In genomic region chr2:165349181-165349580, GRCh38 we compare ENCODE assay signal across 4 cellular contexts.
TF ChIP-seq lines count a peak whose summit lies in the region.

No MANE protein-coding gene starts in this region.

TF ChIP-seq in A549, 52 proteins besides CTCF, POLR2A, EP300 and RAD21:
- TF ChIP-seq MAFK (IDR thresholded peaks at IDR 0.05; ENCODE audit: partially characterized antibody) (peak; percentile 74), RFX5 (IDR thresholded peaks at IDR 0.05) (no peak), PHF8 (IDR thresholded peaks at IDR 0.05; ENCODE audit: borderline replicate concordance, low read depth) (no peak)

TF ChIP-seq in IMR-90, 13 proteins besides CTCF, POLR2A, EP300 and RAD21:
- peak; percentile 78 for TF ChIP-seq MAFK (IDR thresholded peaks at IDR 0.05; ENCODE audit: low read depth, low read length)
- TF ChIP-seq BHLHE40 (IDR thresholded peaks at IDR 0.05; ENCODE audit: low read depth, low read length), result no peak
- TF ChIP-seq SMC3 (IDR thresholded peaks at IDR 0.05; ENCODE audit: low read depth, low read length), result no peak
- no peak for TF ChIP-seq CHD1 (IDR thresholded peaks at IDR 0.05; ENCODE audit: low read depth, low read length)
- TF ChIP-seq RCOR1 (IDR thresholded peaks at IDR 0.05; ENCODE audit: insufficient replicate concordance, low read length), result no peak
- TF ChIP-seq FOS (IDR thresholded peaks at IDR 0.05; ENCODE audit: low read depth, low read length), result no peak
- TF ChIP-seq ELK1 (IDR thresholded peaks at IDR 0.05; ENCODE audit: borderline replicate concordance, low read depth, low read length), result no peak
- TF ChIP-seq USF2 (IDR thresholded peaks at IDR 0.05; ENCODE audit: low read depth, low read length), result no peak

TF ChIP-seq in SK-N-SH, 30 proteins besides CTCF, POLR2A, EP300 and RAD21:
- TF ChIP-seq YY1 (IDR thresholded peaks at IDR 0.05; ENCODE audit: low read depth), result no peak
- peak; percentile 21; the same call in 1 of the 2 replicates for TF ChIP-seq GATA2 (CRISPR knock-in tag; IDR thresholded peaks at IDR 0.05)

TF ChIP-seq in K562, 482 proteins besides CTCF, POLR2A, EP300 and RAD21 (continues in another document):
- peak; percentile 60; the same call in 1 of the 2 replicates for TF ChIP-seq MAFF (IDR thresholded peaks at IDR 0.05; ENCODE audit: low read length)
- TF ChIP-seq ZBTB8A (IDR thresholded peaks at IDR 0.05; ENCODE audit: partially characterized antibody), result no peak
- no peak for TF ChIP-seq SMARCB1 (IDR thresholded peaks at IDR 0.05; ENCODE audit: insufficient read length, low read depth)
- TF ChIP-seq, protein P1, sequence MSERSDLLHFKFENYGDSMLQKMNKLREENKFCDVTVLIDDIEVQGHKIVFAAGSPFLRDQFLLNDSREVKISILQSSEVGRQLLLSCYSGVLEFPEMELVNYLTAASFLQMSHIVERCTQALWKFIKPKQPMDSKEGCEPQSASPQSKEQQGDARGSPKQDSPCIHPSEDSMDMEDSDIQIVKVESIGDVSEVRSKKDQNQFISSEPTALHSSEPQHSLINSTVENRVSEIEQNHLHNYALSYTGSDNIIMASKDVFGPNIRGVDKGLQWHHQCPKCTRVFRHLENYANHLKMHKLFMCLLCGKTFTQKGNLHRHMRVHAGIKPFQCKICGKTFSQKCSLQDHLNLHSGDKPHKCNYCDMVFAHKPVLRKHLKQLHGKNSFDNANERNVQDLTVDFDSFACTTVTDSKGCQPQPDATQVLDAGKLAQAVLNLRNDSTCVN (CRISPR knock-in tag; IDR thresholded peaks at IDR 0.05), result no peak
- no peak for TF ChIP-seq SAFB2 (IDR thresholded peaks at IDR 0.05; ENCODE audit: borderline replicate concordance, low read depth, low read length, severe bottlenecking)
- TF ChIP-seq ZNF639 (CRISPR knock-in tag; conservative IDR thresholded peaks at IDR 0.05 in 1 of 2, IDR thresholded peaks at IDR 0.05 in 1 of 2), result no peak
- TF ChIP-seq RCOR1 (IDR thresholded peaks at IDR 0.05; ENCODE audit: borderline replicate concordance in 1 of 2, low read depth in 2 of 2, low read length in 2 of 2), result no peak
- TF ChIP-seq YBX1 (IDR thresholded peaks at IDR 0.05), result no peak
- TF ChIP-seq MAFK (IDR thresholded peaks at IDR 0.05; ENCODE audit: low read length), result peak; percentile 43; the same call in 1 of the 2 replicates
- TF ChIP-seq MYNN (IDR thresholded peaks at IDR 0.05), result no peak
- TF ChIP-seq MYNN (CRISPR knock-in tag; IDR thresholded peaks at IDR 0.05), result no peak
- no peak for TF ChIP-seq ZNF133 (CRISPR knock-in tag; IDR thresholded peaks at IDR 0.05)
- TF ChIP-seq, protein P2, sequence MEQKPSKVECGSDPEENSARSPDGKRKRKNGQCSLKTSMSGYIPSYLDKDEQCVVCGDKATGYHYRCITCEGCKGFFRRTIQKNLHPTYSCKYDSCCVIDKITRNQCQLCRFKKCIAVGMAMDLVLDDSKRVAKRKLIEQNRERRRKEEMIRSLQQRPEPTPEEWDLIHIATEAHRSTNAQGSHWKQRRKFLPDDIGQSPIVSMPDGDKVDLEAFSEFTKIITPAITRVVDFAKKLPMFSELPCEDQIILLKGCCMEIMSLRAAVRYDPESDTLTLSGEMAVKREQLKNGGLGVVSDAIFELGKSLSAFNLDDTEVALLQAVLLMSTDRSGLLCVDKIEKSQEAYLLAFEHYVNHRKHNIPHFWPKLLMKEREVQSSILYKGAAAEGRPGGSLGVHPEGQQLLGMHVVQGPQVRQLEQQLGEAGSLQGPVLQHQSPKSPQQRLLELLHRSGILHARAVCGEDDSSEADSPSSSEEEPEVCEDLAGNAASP (IDR thresholded peaks at IDR 0.05), result no peak
- TF ChIP-seq, protein P3, sequence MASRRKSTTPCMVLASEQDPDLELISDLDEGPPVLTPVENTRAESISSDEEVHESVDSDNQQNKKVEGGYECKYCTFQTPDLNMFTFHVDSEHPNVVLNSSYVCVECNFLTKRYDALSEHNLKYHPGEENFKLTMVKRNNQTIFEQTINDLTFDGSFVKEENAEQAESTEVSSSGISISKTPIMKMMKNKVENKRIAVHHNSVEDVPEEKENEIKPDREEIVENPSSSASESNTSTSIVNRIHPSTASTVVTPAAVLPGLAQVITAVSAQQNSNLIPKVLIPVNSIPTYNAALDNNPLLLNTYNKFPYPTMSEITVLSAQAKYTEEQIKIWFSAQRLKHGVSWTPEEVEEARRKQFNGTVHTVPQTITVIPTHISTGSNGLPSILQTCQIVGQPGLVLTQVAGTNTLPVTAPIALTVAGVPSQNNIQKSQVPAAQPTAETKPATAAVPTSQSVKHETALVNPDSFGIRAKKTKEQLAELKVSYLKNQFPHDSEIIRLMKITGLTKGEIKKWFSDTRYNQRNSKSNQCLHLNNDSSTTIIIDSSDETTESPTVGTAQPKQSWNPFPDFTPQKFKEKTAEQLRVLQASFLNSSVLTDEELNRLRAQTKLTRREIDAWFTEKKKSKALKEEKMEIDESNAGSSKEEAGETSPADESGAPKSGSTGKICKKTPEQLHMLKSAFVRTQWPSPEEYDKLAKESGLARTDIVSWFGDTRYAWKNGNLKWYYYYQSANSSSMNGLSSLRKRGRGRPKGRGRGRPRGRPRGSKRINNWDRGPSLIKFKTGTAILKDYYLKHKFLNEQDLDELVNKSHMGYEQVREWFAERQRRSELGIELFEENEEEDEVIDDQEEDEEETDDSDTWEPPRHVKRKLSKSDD (conservative IDR thresholded peaks at IDR 0.05; ENCODE audit: low read length), result no peak
- TF ChIP-seq, protein P4, sequence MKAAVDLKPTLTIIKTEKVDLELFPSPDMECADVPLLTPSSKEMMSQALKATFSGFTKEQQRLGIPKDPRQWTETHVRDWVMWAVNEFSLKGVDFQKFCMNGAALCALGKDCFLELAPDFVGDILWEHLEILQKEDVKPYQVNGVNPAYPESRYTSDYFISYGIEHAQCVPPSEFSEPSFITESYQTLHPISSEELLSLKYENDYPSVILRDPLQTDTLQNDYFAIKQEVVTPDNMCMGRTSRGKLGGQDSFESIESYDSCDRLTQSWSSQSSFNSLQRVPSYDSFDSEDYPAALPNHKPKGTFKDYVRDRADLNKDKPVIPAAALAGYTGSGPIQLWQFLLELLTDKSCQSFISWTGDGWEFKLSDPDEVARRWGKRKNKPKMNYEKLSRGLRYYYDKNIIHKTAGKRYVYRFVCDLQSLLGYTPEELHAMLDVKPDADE (conservative IDR thresholded peaks at IDR 0.05; ENCODE audit: control insufficient read depth, low read depth, low read length), result no peak
- TF ChIP-seq, protein P5, sequence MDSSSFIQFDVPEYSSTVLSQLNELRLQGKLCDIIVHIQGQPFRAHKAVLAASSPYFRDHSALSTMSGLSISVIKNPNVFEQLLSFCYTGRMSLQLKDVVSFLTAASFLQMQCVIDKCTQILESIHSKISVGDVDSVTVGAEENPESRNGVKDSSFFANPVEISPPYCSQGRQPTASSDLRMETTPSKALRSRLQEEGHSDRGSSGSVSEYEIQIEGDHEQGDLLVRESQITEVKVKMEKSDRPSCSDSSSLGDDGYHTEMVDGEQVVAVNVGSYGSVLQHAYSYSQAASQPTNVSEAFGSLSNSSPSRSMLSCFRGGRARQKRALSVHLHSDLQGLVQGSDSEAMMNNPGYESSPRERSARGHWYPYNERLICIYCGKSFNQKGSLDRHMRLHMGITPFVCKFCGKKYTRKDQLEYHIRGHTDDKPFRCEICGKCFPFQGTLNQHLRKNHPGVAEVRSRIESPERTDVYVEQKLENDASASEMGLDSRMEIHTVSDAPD (CRISPR knock-in tag; IDR thresholded peaks at IDR 0.05), result no peak
- TF ChIP-seq SRF (CRISPR knock-in tag; IDR thresholded peaks at IDR 0.05), result no peak
- TF ChIP-seq ZNF316 (IDR thresholded peaks at IDR 0.05), result peak; percentile 57; the same call in 1 of the 2 replicates
- TF ChIP-seq ZNF766 (CRISPR knock-in tag; conservative IDR thresholded peaks at IDR 0.05), result no peak
- no peak for TF ChIP-seq SP2 (IDR thresholded peaks at IDR 0.05; ENCODE audit: extremely low read depth, low read depth, low read length, poor library complexity, severe bottlenecking)
- no peak for TF ChIP-seq ZSCAN29 (IDR thresholded peaks at IDR 0.05)
- no peak for TF ChIP-seq ZNF253 (CRISPR knock-in tag; conservative IDR thresholded peaks at IDR 0.05)
- no peak for TF ChIP-seq THRAP3 (IDR thresholded peaks at IDR 0.05; ENCODE audit: borderline replicate concordance)
- no peak for TF ChIP-seq XRCC3 (IDR thresholded peaks at IDR 0.05)
- TF ChIP-seq SIN3A (IDR thresholded peaks at IDR 0.05; ENCODE audit: borderline replicate concordance in 2 of 2, control insufficient read depth in 1 of 2, low read depth in 2 of 2, low read length in 2 of 2), result no peak
- TF ChIP-seq MAFG (tag; conservative IDR thresholded peaks at IDR 0.05), result peak; percentile 46; the same call in 1 of the 2 replicates
- no peak for TF ChIP-seq MTA3 (IDR thresholded peaks at IDR 0.05; ENCODE audit: borderline replicate concordance)
- TF ChIP-seq NCOA2 (IDR thresholded peaks at IDR 0.05; ENCODE audit: partially characterized antibody in 2 of 2), result no peak
- no peak for TF ChIP-seq MBD2 (IDR thresholded peaks at IDR 0.05; ENCODE audit: borderline replicate concordance, low read depth)
- TF ChIP-seq CHD7 (IDR thresholded peaks at IDR 0.05; ENCODE audit: low read depth, low read length), result no peak
- no peak for TF ChIP-seq TFAP4 (CRISPR knock-in tag; IDR thresholded peaks at IDR 0.05; ENCODE audit: borderline replicate concordance)
